8 cellular contexts compared by ENCODE assay signal in the genomic region with DNA sequence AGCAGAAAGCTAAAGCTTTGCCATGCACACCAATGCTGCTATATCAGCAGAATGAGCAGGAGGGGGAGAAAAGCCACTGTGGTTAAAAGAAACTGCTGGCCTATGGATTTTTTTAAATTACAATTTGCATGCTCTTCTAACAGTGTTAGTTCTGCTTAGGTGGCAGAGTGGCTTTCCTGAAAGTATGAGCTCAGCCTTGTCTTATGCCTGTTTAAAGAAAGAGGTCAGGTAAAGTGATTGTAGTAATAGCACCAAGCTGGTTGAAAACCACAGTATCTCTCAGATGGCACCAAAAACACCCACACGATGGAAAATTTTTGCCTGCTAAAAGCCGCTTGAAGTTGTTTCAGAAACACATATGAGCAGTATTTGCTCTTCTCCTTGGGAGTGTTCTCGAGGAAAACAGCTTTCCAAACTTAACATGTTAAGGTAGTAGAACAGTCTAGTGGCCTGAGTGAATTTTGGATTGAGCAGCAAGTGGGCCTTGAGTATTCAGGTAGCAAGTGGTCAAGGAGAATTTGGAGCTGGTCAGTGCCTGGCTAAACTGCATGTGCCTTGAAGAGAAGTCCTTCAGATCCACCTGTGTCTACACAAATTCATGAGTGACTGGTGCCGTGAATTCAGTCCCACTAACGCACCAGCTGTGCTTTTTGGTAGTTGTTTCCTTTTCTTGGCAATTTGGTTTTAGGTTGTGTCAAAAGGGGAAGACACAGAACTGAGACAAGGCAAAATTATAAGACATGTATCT. TPM values are rescaled to one million over a fixed set of nuclear protein-coding genes. Genes with fewer than 3 reads are reported as not detected.
DNase-seq lines count a peak whose midpoint lies in the region; ATAC-seq and TF ChIP-seq lines count a peak whose summit lies in the region.

No MANE protein-coding gene starts in this region.

- peak overlapping the region; percentile 55 for H3K4me3 Mint-ChIP-seq in activated CD8-positive, alpha-beta T cell treated with anti-CD3 and anti-CD28 coated beads for 36 hours
- no peak overlapping the region for H3K4me3 Mint-ChIP-seq in Calu3 (ENCODE audit: low read depth, unreplicated experiment)

- intact Hi-C loops in activated CD8-positive, alpha-beta T cell treated with anti-CD3 and anti-CD28 coated beads for 36 hours (cut with micrococcal nuclease): loop anchor here (1.0 to 5.0 kb wide), 3 partner anchors 11 to 54 kb away; partner anchors contain the start of gene ANKRD12
- intact Hi-C loops in Calu3 (cut with micrococcal nuclease; ENCODE audit: unreplicated experiment): no loop called here

- peak overlapping the region; percentile 94 for H3K27ac Mint-ChIP-seq in activated CD8-positive, alpha-beta T cell treated with anti-CD3 and anti-CD28 coated beads for 36 hours
- no peak overlapping the region for H3K27ac Mint-ChIP-seq in Calu3 (ENCODE audit: unreplicated experiment)

- peaks cover 7% of the 10 kb centered on the region for H3K9me3 Mint-ChIP-seq in activated CD8-positive, alpha-beta T cell treated with anti-CD3 and anti-CD28 coated beads for 36 hours
- no peaks in the 10 kb centered on the region for H3K9me3 Mint-ChIP-seq in Calu3 (ENCODE audit: low read depth, unreplicated experiment)

- H3K4me3 ChIP-seq in skin epidermis: no peak overlapping the region

- H3K27ac ChIP-seq in skin epidermis: peak overlapping the region in 11 of 21 experiments; percentile 13 to 89 (median 68)

- no peaks in the 10 kb centered on the region for H3K27me3 Mint-ChIP-seq in activated CD8-positive, alpha-beta T cell treated with anti-CD3 and anti-CD28 coated beads for 36 hours
- no peaks in the 10 kb centered on the region for H3K27me3 Mint-ChIP-seq in Calu3 (ENCODE audit: unreplicated experiment)

- peak; percentile 89 for ATAC-seq in HG03103 (IDR thresholded peaks at IDR 0.05; ENCODE audit: low read depth, unreplicated experiment)
- ATAC-seq in activated CD8-positive, alpha-beta T cell treated with anti-CD3 and anti-CD28 coated beads for 36 hours: peak; percentile 86

- H3K36me3 Mint-ChIP-seq in activated CD8-positive, alpha-beta T cell treated with anti-CD3 and anti-CD28 coated beads for 36 hours (ENCODE audit: low read depth): peaks cover 15% of the 10 kb centered on the region
- H3K36me3 Mint-ChIP-seq in Calu3 (ENCODE audit: insufficient read depth, unreplicated experiment): no peaks in the 10 kb centered on the region

- CTCF ChIA-PET in activated CD8-positive, alpha-beta T cell treated with anti-CD3 and anti-CD28 coated beads for 36 hours (lab: Charles Lee): interaction anchor here (0.6 to 2.3 kb wide), 15 partner anchors 9 to 258 kb away, joined by 3 to 27 read pairs (median 6); partner anchors contain the start of genes ANKRD12 and NDUFV2
- CTCF ChIA-PET in Calu3 (lab: Charles Lee): interaction anchor here (0.5 to 1.1 kb wide), 2 partner anchors 55 to 202 kb away, joined by 3 read pairs; no protein-coding TSS in a partner anchor

- peak; percentile 19 for DNase-seq in activated CD4-positive, CD25-positive, alpha-beta regulatory T cell treated with anti-CD3 and anti-CD28 coated beads, Interleukin-2, amount 50 U/mL, for 16 hours (ENCODE audit: low read depth, low spot score)
- DNase-seq in activated CD4-positive, CD25-positive, alpha-beta regulatory T cell treated with anti-CD3 and anti-CD28 coated beads, Interleukin-2, amount 50 U/mL, for 72 hours: no peak
- DNase-seq in activated CD8-positive, alpha-beta T cell treated with anti-CD3 and anti-CD28 coated beads for 36 hours: peak; percentile 85
- no peak for DNase-seq in medulla oblongata (ENCODE audit: extremely low spot score)
- no peak for DNase-seq in Calu3
- DNase-seq in NCI-H1694 treated with DMSO at 0.1 percent for 48 hours (lab: John Stamatoyannopoulos, UW): no peak

- TF ChIP-seq CTCF in activated CD8-positive, alpha-beta T cell treated with anti-CD3 and anti-CD28 coated beads for 36 hours (IDR thresholded peaks at IDR 0.05): no peak
- TF ChIP-seq CTCF in Calu3 (IDR thresholded peaks at IDR 0.05; ENCODE audit: unreplicated experiment): no peak

- BruUV-seq in Calu3 (replicated peaks; lab: Mats Ljungman, UMichigan): no TSS peak

- peaks cover 39% of the 10 kb centered on the region for H3K4me1 Mint-ChIP-seq in activated CD8-positive, alpha-beta T cell treated with anti-CD3 and anti-CD28 coated beads for 36 hours (ENCODE audit: low read depth)
- H3K4me1 Mint-ChIP-seq in Calu3 (ENCODE audit: low read depth, unreplicated experiment): no peaks in the 10 kb centered on the region

- POLR2A ChIA-PET in activated CD8-positive, alpha-beta T cell treated with anti-CD3 and anti-CD28 coated beads for 36 hours (lab: Charles Lee): interaction anchor here (1.2 to 3.7 kb wide), 15 partner anchors 9 to 251 kb away, joined by 3 to 81 read pairs (median 10); partner anchors contain the start of genes ANKRD12, NDUFV2 and TWSG1

RNA-seq across cellular contexts. Expression of gene NDUFV2, which starts 19.6 kb away (rescaled TPM):
- 100 to 1,000 TPM; 324 to 332 TPM for total RNA-seq in activated CD8-positive, alpha-beta T cell treated with anti-CD3 and anti-CD28 coated beads for 36 hours
- total RNA-seq in Calu3 (2022): 199 TPM in 2 replicates

RNA-seq across cellular contexts. Expression of gene ANKRD12, which starts 53.6 kb away (rescaled TPM):
- total RNA-seq in activated CD8-positive, alpha-beta T cell treated with anti-CD3 and anti-CD28 coated beads for 36 hours: 10 to 100 TPM; 62.5 to 68.4 TPM
- 36.3 and 40.7 TPM in 2 replicates for total RNA-seq in Calu3 (2022)

Comparison
In these comparisons a context has a peak if more than half of its experiments do, and no peak if none do; other contexts are left out.
1. DNase-seq: peak in activated CD4-positive, CD25-positive, alpha-beta regulatory T cell treated with anti-CD3 and anti-CD28 coated beads, Interleukin-2, amount 50 U/mL, for 16 hours (single experiment) and activated CD8-positive, alpha-beta T cell treated with anti-CD3 and anti-CD28 coated beads for 36 hours (single experiment); none in activated CD4-positive, CD25-positive, alpha-beta regulatory T cell treated with anti-CD3 and anti-CD28 coated beads, Interleukin-2, amount 50 U/mL, for 72 hours (single experiment), medulla oblongata (single experiment), Calu3 (single experiment) and NCI-H1694 treated with DMSO at 0.1 percent for 48 hours (single experiment).